ENCODE assay signal across 11 cellular contexts in genomic region chr20:378961-379336, GRCh38. TPM values are rescaled to one million over a fixed set of nuclear protein-coding genes. Genes with fewer than 3 reads are reported as not detected.
DNase-seq lines count a peak whose midpoint lies in the region; ATAC-seq, FAIRE-seq and TF ChIP-seq lines count a peak whose summit lies in the region.
"Had no signal": no experiment of that assay in that cellular context is flagged by ENCODE, and none has a peak within 500 bp of the region (broad histone marks: within the 10 kb centered on the region; RNA-seq: fewer than 3 reads in every experiment).

No MANE protein-coding gene starts in this region.

- CTCF ChIA-PET in activated CD8-positive, alpha-beta T cell treated with anti-CD3 and anti-CD28 coated beads for 36 hours (lab: Charles Lee), result interaction anchor here (1.4 kb wide), 1 partner anchor 60 kb away, joined by 3 read pairs; no protein-coding TSS in a partner anchor
- CTCF ChIA-PET in activated CD8-positive, alpha-beta T cell treated with anti-CD3 and anti-CD28 coated beads, Interleukin-2, amount 10 ng/mL, durations not matched to agents 7 days and 5 days (lab: Charles Lee), result interaction anchor here (1.7 kb wide), 1 partner anchor 28 kb away, joined by 6 read pairs; no protein-coding TSS in a partner anchor
- CTCF ChIA-PET in K562 (lab: Yijun Ruan, JAX; ENCODE audit: low intra/inter-chr PET ratio), result no interaction called here

- no peak for TF ChIP-seq POLR2A in K562 (conservative IDR thresholded peaks at IDR 0.05)

- no peak for TF ChIP-seq RAD21 in K562 (CRISPR knock-in tag; conservative IDR thresholded peaks at IDR 0.05 in 1 of 2, IDR thresholded peaks at IDR 0.05 in 1 of 2)

- 32% methylated on average over 5 of the region's 5 CpGs for WGBS in K562 (ENCODE audit: insufficient coverage, low coverage, missing lambda C conversion rate)

- H2AFZ ChIP-seq in K562 (ENCODE audit: low read depth, low read length), result no peak overlapping the region

- no peaks in the 10 kb centered on the region for H3K9me1 ChIP-seq in K562 (ENCODE audit: control insufficient read depth, insufficient read depth, low read length)

- no peaks in the 10 kb centered on the region for H3K9me3 ChIP-seq in K562 (replicated peaks; ENCODE audit: control insufficient read depth, insufficient read depth, low read depth, low read length)

- H3K4me3 Mint-ChIP-seq in activated CD8-positive, alpha-beta T cell treated with anti-CD3 and anti-CD28 coated beads for 36 hours, result peak overlapping the region; percentile 83
- no peak overlapping the region for H3K4me3 Mint-ChIP-seq in activated CD8-positive, alpha-beta T cell treated with anti-CD3 and anti-CD28 coated beads, Interleukin-2, amount 10 ng/mL, durations not matched to agents 7 days and 5 days
- peak overlapping the region in 3 of 4 donors; percentile 50 to 74 (median 63) for H3K4me3 Mint-ChIP-seq in IgD-negative memory B cell

- no peak for TF ChIP-seq CTCF in activated CD8-positive, alpha-beta T cell treated with anti-CD3 and anti-CD28 coated beads for 36 hours (IDR thresholded peaks at IDR 0.05)
- no peak for TF ChIP-seq CTCF in K562 (IDR thresholded peaks at IDR 0.05 in 2 of 3, conservative IDR thresholded peaks at IDR 0.05 in 1 of 3; ENCODE audit: insufficient read depth in 2 of 3, low read depth in 1 of 3, low read length in 3 of 3)

- H3K36me3 ChIP-seq in K562 (ENCODE audit: control insufficient read depth, insufficient read depth, low read length), result peaks cover 18% of the 10 kb centered on the region; the same call in 2 of the 3 replicates
- H3K36me3 ChIP-seq: cardiac muscle cell had no signal

- H3K4me1 ChIP-seq in K562 (replicated peaks in 1 of 2; ENCODE audit: control insufficient read depth in 2 of 2, insufficient read depth in 2 of 2, low read length in 2 of 2), result peaks cover 36 to 45% of the 10 kb centered on the region in 2 experiments

- peak overlapping the region; percentile 93; the same call in 1 of the 2 replicates for H3K4me3 ChIP-seq in K562
- H3K4me3 ChIP-seq: cardiac muscle cell had no signal

- H3K27ac Mint-ChIP-seq in activated CD8-positive, alpha-beta T cell treated with anti-CD3 and anti-CD28 coated beads for 36 hours, result no peak overlapping the region
- no peak overlapping the region for H3K27ac Mint-ChIP-seq in activated CD8-positive, alpha-beta T cell treated with anti-CD3 and anti-CD28 coated beads, Interleukin-2, amount 10 ng/mL, durations not matched to agents 7 days and 5 days
- H3K27ac Mint-ChIP-seq in IgD-negative memory B cell, result no peak overlapping the region
- H3K27ac Mint-ChIP-seq: natural killer cell had no signal

- peaks cover 11% of the 10 kb centered on the region for H4K20me1 ChIP-seq in K562 (replicated peaks; ENCODE audit: control insufficient read depth, insufficient read depth, low read length)

- no TSS peak for BruUV-seq in K562 (replicated peaks; lab: Mats Ljungman, UMichigan)

- in situ Hi-C loops in K562 (cut with MboI), result no loop called here

- H3K36me3 Mint-ChIP-seq in activated CD8-positive, alpha-beta T cell treated with anti-CD3 and anti-CD28 coated beads for 36 hours (ENCODE audit: low read depth), result peaks cover 11% of the 10 kb centered on the region
- peaks cover 7% of the 10 kb centered on the region for H3K36me3 Mint-ChIP-seq in activated CD8-positive, alpha-beta T cell treated with anti-CD3 and anti-CD28 coated beads, Interleukin-2, amount 10 ng/mL, durations not matched to agents 7 days and 5 days (ENCODE audit: low read depth)
- H3K36me3 Mint-ChIP-seq in IgD-negative memory B cell, result no peaks in the 10 kb centered on the region
- H3K36me3 Mint-ChIP-seq: natural killer cell had no signal

- no peak for ATAC-seq in activated CD8-positive, alpha-beta T cell treated with anti-CD3 and anti-CD28 coated beads for 36 hours
- no peak for ATAC-seq in activated CD8-positive, alpha-beta T cell treated with anti-CD3 and anti-CD28 coated beads, Interleukin-2, amount 10 ng/mL, durations not matched to agents 7 days and 5 days
- no peak for ATAC-seq in K562
- ATAC-seq: natural killer cell had no signal

- intact Hi-C loops in activated CD8-positive, alpha-beta T cell treated with anti-CD3 and anti-CD28 coated beads for 36 hours (cut with micrococcal nuclease), result no loop called here
- intact Hi-C loops in K562 (cut with micrococcal nuclease), result no loop called here

- H3K9me3 Mint-ChIP-seq in activated CD8-positive, alpha-beta T cell treated with anti-CD3 and anti-CD28 coated beads for 36 hours, result no peaks in the 10 kb centered on the region
- H3K9me3 Mint-ChIP-seq in activated CD8-positive, alpha-beta T cell treated with anti-CD3 and anti-CD28 coated beads, Interleukin-2, amount 10 ng/mL, durations not matched to agents 7 days and 5 days (ENCODE audit: insufficient read depth), result no peaks in the 10 kb centered on the region
- no peaks in the 10 kb centered on the region for H3K9me3 Mint-ChIP-seq in IgD-negative memory B cell
- H3K9me3 Mint-ChIP-seq: natural killer cell had no signal

- H3K79me2 ChIP-seq in K562 (ENCODE audit: control insufficient read depth, insufficient read depth, low read length), result peaks cover 51% of the 10 kb centered on the region

- no peak for DNase-seq in activated CD8-positive, alpha-beta T cell treated with anti-CD3 and anti-CD28 coated beads for 36 hours
- no peak for DNase-seq in activated CD8-positive, alpha-beta T cell treated with anti-CD3 and anti-CD28 coated beads, Interleukin-2, amount 10 ng/mL, durations not matched to agents 7 days and 5 days
- DNase-seq in K562 (ENCODE audit: extremely low read depth in 1 of 4, low spot score in 3 of 4) (no peak), NCI-H510A (lab: John Stamatoyannopoulos, UW) (no peak), DMS79 (lab: John Stamatoyannopoulos, UW) (no peak)
- DNase-seq: activated gamma-delta T cell treated with Interleukin-2 at 50 U/mL for 16 hours, head of caudate nucleus, natural killer cell, NCI-H187 had no signal

- no peaks in the 10 kb centered on the region for H3K27me3 Mint-ChIP-seq in activated CD8-positive, alpha-beta T cell treated with anti-CD3 and anti-CD28 coated beads for 36 hours
- peaks cover 5% of the 10 kb centered on the region for H3K27me3 Mint-ChIP-seq in activated CD8-positive, alpha-beta T cell treated with anti-CD3 and anti-CD28 coated beads, Interleukin-2, amount 10 ng/mL, durations not matched to agents 7 days and 5 days (ENCODE audit: low read depth)
- no peaks in the 10 kb centered on the region for H3K27me3 Mint-ChIP-seq in IgD-negative memory B cell

- peaks cover 18% of the 10 kb centered on the region for H3K4me1 Mint-ChIP-seq in activated CD8-positive, alpha-beta T cell treated with anti-CD3 and anti-CD28 coated beads for 36 hours (ENCODE audit: low read depth)
- peaks cover 22% of the 10 kb centered on the region for H3K4me1 Mint-ChIP-seq in activated CD8-positive, alpha-beta T cell treated with anti-CD3 and anti-CD28 coated beads, Interleukin-2, amount 10 ng/mL, durations not matched to agents 7 days and 5 days (ENCODE audit: low read depth)
- peaks cover 5 to 14% (median 5%) of the 10 kb centered on the region in 3 donors for H3K4me1 Mint-ChIP-seq in IgD-negative memory B cell

- no peaks in the 10 kb centered on the region for H3K27me3 ChIP-seq in K562 (ENCODE audit: control insufficient read depth in 2 of 2, insufficient read depth in 2 of 2, low read length in 2 of 2)

- H3K4me2 ChIP-seq in K562 (ENCODE audit: insufficient read depth, low read length), result peak overlapping the region; percentile 79

- no peak for FAIRE-seq in K562 (lab: Jason Lieb, UNC)

- H3K9ac ChIP-seq in K562 (ENCODE audit: insufficient read depth in 1 of 2, low read depth in 2 of 2, low read length in 2 of 2), result peak overlapping the region; percentile 71 to 96; a peak in 3 of 4 replicates

- POLR2A ChIA-PET in activated CD8-positive, alpha-beta T cell treated with anti-CD3 and anti-CD28 coated beads for 36 hours (lab: Charles Lee), result interaction anchor here (1.9 kb wide), 1 partner anchor 48 kb away, joined by 4 read pairs; no protein-coding TSS in a partner anchor
- POLR2A ChIA-PET in activated CD8-positive, alpha-beta T cell treated with anti-CD3 and anti-CD28 coated beads, Interleukin-2, amount 10 ng/mL, durations not matched to agents 7 days and 5 days (lab: Charles Lee), result no interaction called here
- POLR2A ChIA-PET in K562 (lab: Yijun Ruan, JAX), result interaction anchor here (0.6 to 9.2 kb wide), 5 partner anchors 7 to 77 kb away, joined by 3 to 100 read pairs (median 3); no protein-coding TSS in a partner anchor

- TF ChIP-seq EP300 in K562 (IDR thresholded peaks at IDR 0.05; ENCODE audit: low read length), result no peak

- H3K27ac ChIP-seq in K562 (ENCODE audit: extremely low read depth, low read depth, low read length), result peak overlapping the region; percentile 96
- H3K27ac ChIP-seq: cardiac muscle cell had no signal

RNA-seq across cellular contexts. Expression of gene TRIB3, which starts 1.6 kb away (rescaled TPM):
- total RNA-seq in activated CD8-positive, alpha-beta T cell treated with anti-CD3 and anti-CD28 coated beads for 36 hours, result 10 to 100 TPM; 59.5 to 62.5 TPM
- total RNA-seq in activated CD8-positive, alpha-beta T cell treated with anti-CD3 and anti-CD28 coated beads, Interleukin-2, amount 10 ng/mL, durations not matched to agents 7 days and 5 days, result 10 to 100 TPM; 32.6 to 32.8 TPM
- polyA plus RNA-seq in IgD-negative memory B cell, result 20.1 TPM
- total RNA-seq in K562 (2011; cell fraction: chromatin; rRNA removed; ENCODE audit: low replicate concordance), result 20.3 and 47.6 TPM in 2 replicates
- 45.7 and 51.3 TPM in 2 replicates for total RNA-seq in K562 (2011; cell fraction: nucleolus; rRNA removed)
- 38.2 and 39.5 TPM in 2 replicates for total RNA-seq in K562 (2011; cell fraction: nucleoplasm; rRNA removed)
- total RNA-seq in K562 (2014; rRNA removed), result 113 and 114 TPM in 2 replicates
- 43.5 and 47.4 TPM in 2 replicates for total RNA-seq in K562 (2014; rRNA removed; fragmentation: Illumina TruSeq; extraction: Trizol)
- total RNA-seq in K562 (2015; rRNA removed; fragmentation: Illumina TruSeq; extraction: Trizol), result 22.1 and 23.0 TPM in 2 replicates
- 102 and 110 TPM in 2 replicates for total RNA-seq in K562 (2021)
- polyA plus RNA-seq in K562 (2011; rRNA removed), result 44.4 and 114 TPM in 2 replicates
- polyA plus RNA-seq in K562 (2011; cell fraction: cytosol; rRNA removed), result 105 and 109 TPM in 2 replicates
- polyA plus RNA-seq in K562 (2011; cell fraction: nucleus; rRNA removed), result 42.6 and 66.5 TPM in 2 replicates
- polyA plus RNA-seq in K562 (2012), result 40.1 and 401 TPM in 2 replicates
- polyA plus RNA-seq in K562 (2014; fragmentation: Illumina TruSeq; extraction: Trizol), result 55.3 and 78.6 TPM in 2 replicates
- polyA plus RNA-seq in K562 (2014; fragmentation: Nextera tagmentation; extraction: Ambion mirVana), result 10 to 100 TPM; 12.1 to 14.9 TPM
- polyA plus RNA-seq in K562 (2014; rRNA removed), result 78.8 and 80.6 TPM in 2 replicates
- polyA minus RNA-seq in K562 (2011; rRNA and poly(A)+ RNA removed), result 33.3 and 53.8 TPM in 2 replicates
- 37.2 and 88.9 TPM in 2 replicates for polyA minus RNA-seq in K562 (2011; cell fraction: cytosol; rRNA and poly(A)+ RNA removed)
- 9.7 and 26.4 TPM in 2 replicates for polyA minus RNA-seq in K562 (2011; cell fraction: nucleus; rRNA and poly(A)+ RNA removed)

RNA-seq across cellular contexts. Expression of gene RBCK1, which starts 29.1 kb away (rescaled TPM):
- total RNA-seq in activated CD8-positive, alpha-beta T cell treated with anti-CD3 and anti-CD28 coated beads for 36 hours, result 100 to 1,000 TPM; 122 to 130 TPM
- 100 to 1,000 TPM; 135 to 149 TPM for total RNA-seq in activated CD8-positive, alpha-beta T cell treated with anti-CD3 and anti-CD28 coated beads, Interleukin-2, amount 10 ng/mL, durations not matched to agents 7 days and 5 days
- polyA plus RNA-seq in IgD-negative memory B cell, result 107 TPM
- 91.7 and 117 TPM in 2 replicates for total RNA-seq in K562 (2011; cell fraction: chromatin; rRNA removed; ENCODE audit: low replicate concordance)
- total RNA-seq in K562 (2011; cell fraction: nucleolus; rRNA removed), result 53.4 and 61.7 TPM in 2 replicates
- total RNA-seq in K562 (2011; cell fraction: nucleoplasm; rRNA removed), result 62.0 and 75.0 TPM in 2 replicates
- total RNA-seq in K562 (2014; rRNA removed), result 46.1 and 58.1 TPM in 2 replicates
- 18.4 and 22.1 TPM in 2 replicates for total RNA-seq in K562 (2014; rRNA removed; fragmentation: Illumina TruSeq; extraction: Trizol)
- total RNA-seq in K562 (2015; rRNA removed; fragmentation: Illumina TruSeq; extraction: Trizol), result 18.0 and 19.3 TPM in 2 replicates
- 51.7 and 54.2 TPM in 2 replicates for total RNA-seq in K562 (2021)
- 37.6 and 58.2 TPM in 2 replicates for polyA plus RNA-seq in K562 (2011; rRNA removed)
- polyA plus RNA-seq in K562 (2011; cell fraction: cytosol; rRNA removed), result 41.1 and 50.2 TPM in 2 replicates
- polyA plus RNA-seq in K562 (2011; cell fraction: nucleus; rRNA removed), result 71.7 and 92.4 TPM in 2 replicates
- polyA plus RNA-seq in K562 (2012), result 38.5 and 194 TPM in 2 replicates
- polyA plus RNA-seq in K562 (2014; fragmentation: Illumina TruSeq; extraction: Trizol), result 26.5 and 37.1 TPM in 2 replicates
- 1 to 10 TPM; 5.9 to 8.3 TPM for polyA plus RNA-seq in K562 (2014; fragmentation: Nextera tagmentation; extraction: Ambion mirVana)
- polyA plus RNA-seq in K562 (2014; rRNA removed), result 52.7 and 59.3 TPM in 2 replicates
- polyA minus RNA-seq in K562 (2011; rRNA and poly(A)+ RNA removed), result 16.0 and 22.1 TPM in 2 replicates
- 16.1 and 28.0 TPM in 2 replicates for polyA minus RNA-seq in K562 (2011; cell fraction: cytosol; rRNA and poly(A)+ RNA removed)
- 15.3 and 29.2 TPM in 2 replicates for polyA minus RNA-seq in K562 (2011; cell fraction: nucleus; rRNA and poly(A)+ RNA removed)

RNA-seq across cellular contexts. Expression of gene NRSN2, which starts 32.0 kb away (rescaled TPM):
- total RNA-seq in activated CD8-positive, alpha-beta T cell treated with anti-CD3 and anti-CD28 coated beads for 36 hours, result 1 to 10 TPM; 8.0 to 8.7 TPM
- total RNA-seq in activated CD8-positive, alpha-beta T cell treated with anti-CD3 and anti-CD28 coated beads, Interleukin-2, amount 10 ng/mL, durations not matched to agents 7 days and 5 days, result 1 to 10 TPM; 1.4 to 2.4 TPM
- polyA plus RNA-seq in IgD-negative memory B cell (6.2 TPM), K562 (2011; rRNA removed) (13.1 and 37.5 TPM in 2 replicates), K562 (2014; fragmentation: Illumina TruSeq; extraction: Trizol) (24.3 and 24.7 TPM in 2 replicates), K562 (2014; fragmentation: Nextera tagmentation; extraction: Ambion mirVana) (1 to 10 TPM; 7.9 to 8.3 TPM), K562 (2014; rRNA removed) (24.8 and 29.7 TPM in 2 replicates)
- 9.8 and 24.5 TPM in 2 replicates for total RNA-seq in K562 (2011; cell fraction: chromatin; rRNA removed; ENCODE audit: low replicate concordance)
- 24.9 and 37.9 TPM in 2 replicates for total RNA-seq in K562 (2011; cell fraction: nucleolus; rRNA removed)
- 34.2 and 46.5 TPM in 2 replicates for total RNA-seq in K562 (2011; cell fraction: nucleoplasm; rRNA removed)
- total RNA-seq in K562 (2014; rRNA removed) (11.1 and 21.5 TPM in 2 replicates), K562 (2014; rRNA removed; fragmentation: Illumina TruSeq; extraction: Trizol) (6.7 and 7.5 TPM in 2 replicates), K562 (2015; rRNA removed; fragmentation: Illumina TruSeq; extraction: Trizol) (7.8 and 9.6 TPM in 2 replicates), K562 (2021) (26.7 and 28.5 TPM in 2 replicates)
- 54.0 and 57.8 TPM in 2 replicates for polyA plus RNA-seq in K562 (2011; cell fraction: cytosol; rRNA removed)
- 24.4 and 24.6 TPM in 2 replicates for polyA plus RNA-seq in K562 (2011; cell fraction: nucleus; rRNA removed)
- 21.9 and 37.5 TPM in 2 replicates for polyA plus RNA-seq in K562 (2012)
- polyA minus RNA-seq in K562 (2011; rRNA and poly(A)+ RNA removed), result 8.2 and 13.0 TPM in 2 replicates
- polyA minus RNA-seq in K562 (2011; cell fraction: cytosol; rRNA and poly(A)+ RNA removed), result 14.1 and 27.3 TPM in 2 replicates
- 5.0 and 5.7 TPM in 2 replicates for polyA minus RNA-seq in K562 (2011; cell fraction: nucleus; rRNA and poly(A)+ RNA removed)

RNA-seq across cellular contexts. Expression of gene SOX12, which starts 53.6 kb away (rescaled TPM):
- 10 to 100 TPM; 12.8 to 13.0 TPM for total RNA-seq in activated CD8-positive, alpha-beta T cell treated with anti-CD3 and anti-CD28 coated beads for 36 hours
- total RNA-seq in activated CD8-positive, alpha-beta T cell treated with anti-CD3 and anti-CD28 coated beads, Interleukin-2, amount 10 ng/mL, durations not matched to agents 7 days and 5 days, result 1 to 10 TPM; 5.5 to 5.8 TPM
- polyA plus RNA-seq in IgD-negative memory B cell, result 1.9 TPM
- total RNA-seq in K562 (2011; cell fraction: chromatin; rRNA removed; ENCODE audit: low replicate concordance), result 5.5 and 9.5 TPM in 2 replicates
- total RNA-seq in K562 (2011; cell fraction: nucleolus; rRNA removed), result 8.4 and 9.8 TPM in 2 replicates
- 8.9 and 11.8 TPM in 2 replicates for total RNA-seq in K562 (2011; cell fraction: nucleoplasm; rRNA removed)
- 6.5 and 9.2 TPM in 2 replicates for total RNA-seq in K562 (2014; rRNA removed)
- total RNA-seq in K562 (2014; rRNA removed; fragmentation: Illumina TruSeq; extraction: Trizol), result 1.3 and 1.4 TPM in 2 replicates
- 2.6 and 2.8 TPM in 2 replicates for total RNA-seq in K562 (2015; rRNA removed; fragmentation: Illumina TruSeq; extraction: Trizol)
- 26.1 and 26.3 TPM in 2 replicates for total RNA-seq in K562 (2021)
- polyA plus RNA-seq in K562 (2011; rRNA removed), result 1.8 and 3.5 TPM in 2 replicates
- 2.4 and 2.8 TPM in 2 replicates for polyA plus RNA-seq in K562 (2011; cell fraction: cytosol; rRNA removed)
- 9.5 and 9.7 TPM in 2 replicates for polyA plus RNA-seq in K562 (2011; cell fraction: nucleus; rRNA removed)
- polyA plus RNA-seq in K562 (2012), result 13.7 and 13.9 TPM in 2 replicates
- 6.7 and 7.4 TPM in 2 replicates for polyA plus RNA-seq in K562 (2014; fragmentation: Illumina TruSeq; extraction: Trizol)
- polyA plus RNA-seq in K562 (2014; fragmentation: Nextera tagmentation; extraction: Ambion mirVana), result under 1 TPM; 0.42 to 0.48 TPM
- 6.7 and 9.6 TPM in 2 replicates for polyA plus RNA-seq in K562 (2014; rRNA removed)
- 2.0 and 2.9 TPM in 2 replicates for polyA minus RNA-seq in K562 (2011; rRNA and poly(A)+ RNA removed)
- 4.7 and 7.1 TPM in 2 replicates for polyA minus RNA-seq in K562 (2011; cell fraction: cytosol; rRNA and poly(A)+ RNA removed)
- 2.7 and 5.2 TPM in 2 replicates for polyA minus RNA-seq in K562 (2011; cell fraction: nucleus; rRNA and poly(A)+ RNA removed)
